8 cellular contexts compared by ENCODE assay signal in the genomic region with DNA sequence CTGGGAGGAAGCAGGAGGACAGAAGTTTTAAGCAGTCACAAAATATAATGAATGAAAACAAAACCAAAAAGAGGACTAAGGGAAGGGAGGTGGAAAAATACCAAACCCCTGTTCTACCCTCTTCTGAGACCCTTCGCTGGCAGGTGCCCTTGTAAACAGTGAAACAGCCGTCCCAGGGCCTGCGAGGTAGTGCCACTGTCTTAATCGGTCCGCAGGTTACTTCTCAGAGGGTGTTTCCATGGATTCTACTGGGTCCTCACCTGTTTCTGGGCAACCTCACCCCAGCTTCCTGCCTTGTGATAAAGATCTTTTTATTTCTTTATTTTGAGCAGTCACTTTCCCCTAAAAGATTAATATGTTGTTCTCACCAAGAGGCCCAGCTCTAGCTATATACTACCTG.
A peak's percentile ranks its signal among the peaks of the same experiment; 100 is the strongest.
DNase-seq lines count a peak whose midpoint lies in the region; ATAC-seq and TF ChIP-seq lines count a peak whose summit lies in the region.

No MANE protein-coding gene starts in this region.

- H3K36me3 Mint-ChIP-seq in brain (no peaks in the 10 kb centered on the region), osteocyte (ENCODE audit: unreplicated experiment) (no peaks in the 10 kb centered on the region)

- intact Hi-C loops in left ventricle myocardium superior (cut with micrococcal nuclease) = loop anchor here (10.0 kb wide), 1 partner anchor 292 kb away; no protein-coding TSS in a partner anchor

- DNase-seq in Daoy (ENCODE audit: low read depth) = peak; percentile 19
- DNase-seq in Jurkat, Clone E6-1 (ENCODE audit: low read depth, low spot score) = peak; percentile 31
- no peak for DNase-seq in osteocyte (ENCODE audit: extremely low spot score, unreplicated experiment)
- no peak for DNase-seq in putamen (ENCODE audit: low spot score)
- no peak for DNase-seq in left ventricle myocardium superior
- no peak for DNase-seq in inferior parietal cortex (ENCODE audit: extremely low spot score)

- H3K4me1 Mint-ChIP-seq in brain (peaks cover 23% of the 10 kb centered on the region), osteocyte (ENCODE audit: unreplicated experiment) (peaks cover 46% of the 10 kb centered on the region)

- H3K9me3 Mint-ChIP-seq in brain (peaks cover 0 to 2% (median 2%) of the 10 kb centered on the region in 5 experiments), osteocyte (ENCODE audit: unreplicated experiment) (no peaks in the 10 kb centered on the region)

- peak overlapping the region; percentile 91 to 95 (median 94) for H3K27ac Mint-ChIP-seq in brain
- peak overlapping the region; percentile 87 for H3K27ac Mint-ChIP-seq in osteocyte (ENCODE audit: unreplicated experiment)

- peaks cover 11% of the 10 kb centered on the region for H3K27me3 Mint-ChIP-seq in brain
- no peaks in the 10 kb centered on the region for H3K27me3 Mint-ChIP-seq in osteocyte (ENCODE audit: unreplicated experiment)

- ATAC-seq in HG02870 (IDR thresholded peaks at IDR 0.05; ENCODE audit: unreplicated experiment) (no peak), left ventricle myocardium superior (no peak)

- H3K4me3 Mint-ChIP-seq in brain = peak overlapping the region; percentile 84 to 89 (median 84)
- H3K4me3 Mint-ChIP-seq in osteocyte (ENCODE audit: unreplicated experiment) = no peak overlapping the region

- no peak overlapping the region for H3K4me3 ChIP-seq in Jurkat, Clone E6-1 (ENCODE audit: low read length)

- no peak for TF ChIP-seq CTCF in brain (conservative IDR thresholded peaks at IDR 0.05)
- TF ChIP-seq CTCF in osteocyte (IDR thresholded peaks at IDR 0.05) = no peak

Comparison
In these comparisons a context has a peak if more than half of its experiments do, and no peak if none do; other contexts are left out.
1. DNase-seq: peak in Daoy (single experiment) and Jurkat, Clone E6-1 (single experiment); none in osteocyte (single experiment), putamen (single experiment), left ventricle myocardium superior (single experiment) and inferior parietal cortex (single experiment).